Comparison of ENCODE assay signal across 26 cellular contexts in the genomic region with DNA sequence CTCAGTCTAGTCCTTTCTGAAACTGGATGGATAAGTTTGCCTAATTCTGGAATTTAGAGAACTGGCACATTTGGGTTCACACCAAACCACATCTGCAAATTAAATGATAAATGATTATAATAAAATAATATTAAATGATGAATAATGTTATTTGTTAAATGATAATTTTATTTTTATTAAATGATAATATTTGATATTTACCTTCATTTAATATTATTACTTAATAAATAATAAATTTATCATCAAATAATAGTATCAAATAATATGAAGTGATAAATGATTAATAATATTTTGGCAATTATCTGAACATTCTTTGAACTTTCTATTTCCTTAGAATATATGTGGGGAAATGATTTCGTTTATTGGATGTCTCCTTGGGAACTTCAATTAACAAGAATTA.
"Had no signal": no experiment of that assay in that cellular context is flagged by ENCODE, and none has a peak within 500 bp of the region (broad histone marks: within the 10 kb centered on the region; RNA-seq: fewer than 3 reads in every experiment).

No MANE protein-coding gene starts in this region.

- DNase-seq: hippocampal formation; left colon; left lung; lower lobe of right lung; mammary epithelial cell; mesenchymal stem cell; naive B cell; natural killer cell; nephron progenitor cell; occipital lobe; right lobe of liver; stimulated activated CD4-positive, alpha-beta T cell treated with anti-CD3 and anti-CD28 coated beads, Interleukin-12 subunit alpha, Interleukin-12 subunit beta, amount 100 ng/mL, for 4 hours; stimulated activated CD4-positive, alpha-beta T cell treated with anti-CD3 and anti-CD28 coated beads, Interleukin-15, amount 100 ng/mL, for 24 hours; stimulated activated CD4-positive, alpha-beta T cell treated with anti-CD3 and anti-CD28 coated beads, Interleukin-2, amount 100 ng/mL, for 24 hours; stimulated activated CD4-positive, alpha-beta T cell treated with anti-CD3 and anti-CD28 coated beads, Interleukin-4, amount 100 ng/mL, for 1 hour; stimulated activated naive CD4-positive, alpha-beta T cell; tibial artery; trophoblast cell; upper lobe of right lung had no signal

- H3K27me3 ChIP-seq: left lung, neural progenitor cell, neutrophil, right atrium auricular region, right lobe of liver, suprapubic skin, tibial artery, upper lobe of right lung had no signal

- H3K4me3 ChIP-seq: left lung, lower lobe of right lung, neural progenitor cell, right atrium auricular region, right lobe of liver, suprapubic skin, thoracic aorta, tibial artery, upper lobe of right lung had no signal

- H3K36me3 ChIP-seq: left lung, lower lobe of right lung, neural progenitor cell, neutrophil, right atrium auricular region, right lobe of liver, suprapubic skin, thoracic aorta, tibial artery, upper lobe of right lung had no signal

- H3K9me3 ChIP-seq: left lung, lower lobe of right lung, neutrophil, right atrium auricular region, right lobe of liver, suprapubic skin, thoracic aorta, tibial artery, upper lobe of right lung had no signal

- FAIRE-seq: keratinocyte, urothelium cell line had no signal

- H3K9ac ChIP-seq: neural progenitor cell had no signal

- H3K27ac ChIP-seq: left lung, lower lobe of right lung, neural progenitor cell, neutrophil, right atrium auricular region, right lobe of liver, suprapubic skin, thoracic aorta, tibial artery, upper lobe of right lung had no signal

- H3K4me1 ChIP-seq: left lung, lower lobe of right lung, neural progenitor cell, right atrium auricular region, right lobe of liver, suprapubic skin, tibial artery, upper lobe of right lung had no signal
